ENCODE assay signal across 24 cellular contexts in genomic region chr18:39620551-39621168, GRCh38.
"Had no signal": no experiment of that assay in that cellular context is flagged by ENCODE, and none has a peak within 500 bp of the region (broad histone marks: within the 10 kb centered on the region; RNA-seq: fewer than 3 reads in every experiment).

No MANE protein-coding gene starts in this region.

- FAIRE-seq: islet of Langerhans, pancreas, TTC549 had no signal

- H3K27me3 ChIP-seq: adrenal gland, ascending aorta, esophagus muscularis mucosa, pancreas, right atrium auricular region, spleen, transverse colon, uterus had no signal

- H3K4me1 ChIP-seq: adrenal gland, ascending aorta, esophagus muscularis mucosa, pancreas, psoas muscle, right atrium auricular region, spleen, transverse colon, uterus had no signal

- H3K9me3 ChIP-seq: adrenal gland, ascending aorta, pancreas, psoas muscle, right atrium auricular region, transverse colon, uterus had no signal

- DNase-seq: activated CD4-positive, alpha-beta T cell treated with anti-CD3 and anti-CD28 coated beads for 4 hours; activated CD4-positive, alpha-beta T cell treated with anti-CD3 and anti-CD28 coated beads, Interleukin-2, amount 50 U/mL, for 4 hours; activated naive CD4-positive, alpha-beta T cell; activated T-cell treated with anti-CD3 and anti-CD28 coated beads for 4 hours; activated T-cell treated with anti-CD3 and anti-CD28 coated beads, Interleukin-2, amount 50 U/mL, for 72 hours; adrenal gland; caudate nucleus; foreskin melanocyte; glutamatergic neuron; left ventricle myocardium superior; naive B cell; nephron progenitor cell; pancreas; psoas muscle; spleen; stimulated activated naive CD4-positive, alpha-beta T cell; transverse colon; uterus had no signal

- H3K27ac ChIP-seq: adrenal gland, ascending aorta, esophagus muscularis mucosa, pancreas, psoas muscle, right atrium auricular region, spleen, transverse colon, uterus, VCaP had no signal

- H3K4me3 ChIP-seq: adrenal gland, ascending aorta, esophagus muscularis mucosa, pancreas, psoas muscle, right atrium auricular region, spleen, transverse colon, uterus had no signal

- ATAC-seq: activated T-cell treated with anti-CD3 and anti-CD28 coated beads, Interleukin-2, amount 50 U/mL, for 72 hours; left ventricle myocardium superior; pancreas; psoas muscle had no signal

- H3K36me3 ChIP-seq: adrenal gland, ascending aorta, esophagus muscularis mucosa, pancreas, right atrium auricular region, spleen, transverse colon, uterus had no signal
